Comparison of ENCODE assay signal across 2 cellular contexts in the genomic region with DNA sequence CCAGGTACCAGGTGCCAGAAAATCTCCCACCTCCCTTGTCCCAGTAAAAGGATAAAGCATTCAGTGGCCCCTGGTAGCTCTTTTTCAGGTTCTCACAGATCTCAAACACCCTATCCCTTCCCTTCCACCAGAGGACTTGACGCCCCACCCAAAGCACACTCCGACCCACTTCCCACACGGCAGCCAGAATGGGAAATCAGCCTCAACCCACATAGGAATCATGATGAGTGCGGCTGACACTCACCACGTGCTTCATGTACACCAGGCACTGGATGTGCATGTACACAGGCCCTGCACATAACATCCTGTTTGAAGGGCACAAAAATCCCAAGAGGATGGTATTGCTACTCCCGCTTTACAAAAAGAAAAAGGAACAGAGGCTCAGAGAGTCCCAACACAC.
TF ChIP-seq lines count a peak whose summit lies in the region.

No MANE protein-coding gene starts in this region.

TF ChIP-seq in A549, 52 proteins besides CTCF, POLR2A, EP300 and RAD21 (continued from another document):
- TF ChIP-seq EHF (CRISPR knock-in tag; IDR thresholded peaks at IDR 0.05) (no peak), KDM1A (IDR thresholded peaks at IDR 0.05; ENCODE audit: low read depth) (no peak), RNF2 (IDR thresholded peaks at IDR 0.05; ENCODE audit: borderline replicate concordance, low read depth) (no peak), JUNB (IDR thresholded peaks at IDR 0.05) (no peak), CEBPB (IDR thresholded peaks at IDR 0.05) (no peak), ESRRA (IDR thresholded peaks at IDR 0.05; ENCODE audit: borderline replicate concordance, low read length) (no peak), TP53 (CRISPR knock-in tag; IDR thresholded peaks at IDR 0.05) (no peak)
- TF ChIP-seq, protein P1, sequence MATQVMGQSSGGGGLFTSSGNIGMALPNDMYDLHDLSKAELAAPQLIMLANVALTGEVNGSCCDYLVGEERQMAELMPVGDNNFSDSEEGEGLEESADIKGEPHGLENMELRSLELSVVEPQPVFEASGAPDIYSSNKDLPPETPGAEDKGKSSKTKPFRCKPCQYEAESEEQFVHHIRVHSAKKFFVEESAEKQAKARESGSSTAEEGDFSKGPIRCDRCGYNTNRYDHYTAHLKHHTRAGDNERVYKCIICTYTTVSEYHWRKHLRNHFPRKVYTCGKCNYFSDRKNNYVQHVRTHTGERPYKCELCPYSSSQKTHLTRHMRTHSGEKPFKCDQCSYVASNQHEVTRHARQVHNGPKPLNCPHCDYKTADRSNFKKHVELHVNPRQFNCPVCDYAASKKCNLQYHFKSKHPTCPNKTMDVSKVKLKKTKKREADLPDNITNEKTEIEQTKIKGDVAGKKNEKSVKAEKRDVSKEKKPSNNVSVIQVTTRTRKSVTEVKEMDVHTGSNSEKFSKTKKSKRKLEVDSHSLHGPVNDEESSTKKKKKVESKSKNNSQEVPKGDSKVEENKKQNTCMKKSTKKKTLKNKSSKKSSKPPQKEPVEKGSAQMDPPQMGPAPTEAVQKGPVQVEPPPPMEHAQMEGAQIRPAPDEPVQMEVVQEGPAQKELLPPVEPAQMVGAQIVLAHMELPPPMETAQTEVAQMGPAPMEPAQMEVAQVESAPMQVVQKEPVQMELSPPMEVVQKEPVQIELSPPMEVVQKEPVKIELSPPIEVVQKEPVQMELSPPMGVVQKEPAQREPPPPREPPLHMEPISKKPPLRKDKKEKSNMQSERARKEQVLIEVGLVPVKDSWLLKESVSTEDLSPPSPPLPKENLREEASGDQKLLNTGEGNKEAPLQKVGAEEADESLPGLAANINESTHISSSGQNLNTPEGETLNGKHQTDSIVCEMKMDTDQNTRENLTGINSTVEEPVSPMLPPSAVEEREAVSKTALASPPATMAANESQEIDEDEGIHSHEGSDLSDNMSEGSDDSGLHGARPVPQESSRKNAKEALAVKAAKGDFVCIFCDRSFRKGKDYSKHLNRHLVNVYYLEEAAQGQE (IDR thresholded peaks at IDR 0.05), result no peak
- TF ChIP-seq, protein P2, sequence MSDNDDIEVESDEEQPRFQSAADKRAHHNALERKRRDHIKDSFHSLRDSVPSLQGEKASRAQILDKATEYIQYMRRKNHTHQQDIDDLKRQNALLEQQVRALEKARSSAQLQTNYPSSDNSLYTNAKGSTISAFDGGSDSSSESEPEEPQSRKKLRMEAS (IDR thresholded peaks at IDR 0.05), result no peak

TF ChIP-seq in IMR-90, 13 proteins besides CTCF, POLR2A, EP300 and RAD21 (continued from another document):
- TF ChIP-seq CHD1 (IDR thresholded peaks at IDR 0.05; ENCODE audit: low read depth, low read length) (no peak), FOS (IDR thresholded peaks at IDR 0.05; ENCODE audit: low read depth, low read length) (no peak)
- TF ChIP-seq, protein P3, sequence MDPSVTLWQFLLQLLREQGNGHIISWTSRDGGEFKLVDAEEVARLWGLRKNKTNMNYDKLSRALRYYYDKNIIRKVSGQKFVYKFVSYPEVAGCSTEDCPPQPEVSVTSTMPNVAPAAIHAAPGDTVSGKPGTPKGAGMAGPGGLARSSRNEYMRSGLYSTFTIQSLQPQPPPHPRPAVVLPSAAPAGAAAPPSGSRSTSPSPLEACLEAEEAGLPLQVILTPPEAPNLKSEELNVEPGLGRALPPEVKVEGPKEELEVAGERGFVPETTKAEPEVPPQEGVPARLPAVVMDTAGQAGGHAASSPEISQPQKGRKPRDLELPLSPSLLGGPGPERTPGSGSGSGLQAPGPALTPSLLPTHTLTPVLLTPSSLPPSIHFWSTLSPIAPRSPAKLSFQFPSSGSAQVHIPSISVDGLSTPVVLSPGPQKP (IDR thresholded peaks at IDR 0.05; ENCODE audit: borderline replicate concordance, low read depth, low read length), result no peak
- TF ChIP-seq, protein P4, sequence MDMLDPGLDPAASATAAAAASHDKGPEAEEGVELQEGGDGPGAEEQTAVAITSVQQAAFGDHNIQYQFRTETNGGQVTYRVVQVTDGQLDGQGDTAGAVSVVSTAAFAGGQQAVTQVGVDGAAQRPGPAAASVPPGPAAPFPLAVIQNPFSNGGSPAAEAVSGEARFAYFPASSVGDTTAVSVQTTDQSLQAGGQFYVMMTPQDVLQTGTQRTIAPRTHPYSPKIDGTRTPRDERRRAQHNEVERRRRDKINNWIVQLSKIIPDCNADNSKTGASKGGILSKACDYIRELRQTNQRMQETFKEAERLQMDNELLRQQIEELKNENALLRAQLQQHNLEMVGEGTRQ (IDR thresholded peaks at IDR 0.05; ENCODE audit: low read depth, low read length), result no peak
